In genomic region chr10:99620713-99621453, GRCh38 we compare ENCODE assay signal across 8 cellular contexts. TPM values are rescaled to one million over a fixed set of nuclear protein-coding genes. Genes with fewer than 3 reads are reported as not detected.
DNase-seq lines count a peak whose midpoint lies in the region; ATAC-seq, FAIRE-seq and TF ChIP-seq lines count a peak whose summit lies in the region.

No MANE protein-coding gene starts in this region.

- H3K4me3 ChIP-seq in WI38 (ENCODE audit: low read depth, low read length) (peak overlapping the region; percentile 96), bronchial epithelial cell (ENCODE audit: low read depth, low read length) (peak overlapping the region; percentile 57)

- no peaks in the 10 kb centered on the region for H3K9me3 Mint-ChIP-seq in immature natural killer cell

- peaks cover 2 to 9% (median 3%) of the 10 kb centered on the region in 3 donors for H3K27me3 Mint-ChIP-seq in immature natural killer cell (ENCODE audit: low read depth in 3 of 3)

- peak; percentile 85 for ATAC-seq in GM18519 (IDR thresholded peaks at IDR 0.05; ENCODE audit: low FRiP score, unreplicated experiment)
- peak; percentile 81 for ATAC-seq in HG03064 (IDR thresholded peaks at IDR 0.05; ENCODE audit: low read depth, unreplicated experiment)

- DNase-seq in 8988T: peak; percentile 83
- peak; percentile 73 for DNase-seq in NCI-H2171 treated with DMSO at 0.1 percent for 48 hours (lab: John Stamatoyannopoulos, UW)
- peak; percentile 85 for DNase-seq in bronchial epithelial cell (ENCODE audit: low read depth)
- DNase-seq in immature natural killer cell: peak; percentile 80 to 95 (median 81)
- DNase-seq in smooth muscle cell of the brain vasculature (ENCODE audit: low read depth, low spot score): peak; percentile 89

- FAIRE-seq in bronchial epithelial cell (lab: Jason Lieb, UNC): no peak

- no peaks in the 10 kb centered on the region for H3K36me3 Mint-ChIP-seq in immature natural killer cell

- H3K4me3 Mint-ChIP-seq in immature natural killer cell: peak overlapping the region; percentile 85 to 93 (median 92)

- peaks cover 42 to 55% of the 10 kb centered on the region in 2 donors for H3K4me1 Mint-ChIP-seq in immature natural killer cell

- no peaks in the 10 kb centered on the region for H3K27me3 ChIP-seq in bronchial epithelial cell (ENCODE audit: control insufficient read depth, insufficient read depth, low read length)

- peak overlapping the region; percentile 90 to 99 (median 96) for H3K27ac Mint-ChIP-seq in immature natural killer cell

- H3K36me3 ChIP-seq in bronchial epithelial cell (ENCODE audit: control insufficient read depth, insufficient read depth, low read length): no peaks in the 10 kb centered on the region

- TF ChIP-seq CTCF in WI38 (IDR thresholded peaks at IDR 0.05; ENCODE audit: low read depth, low read length) (no peak), bronchial epithelial cell (IDR thresholded peaks at IDR 0.05; ENCODE audit: insufficient read depth, low read length, severe bottlenecking) (no peak)

RNA-seq across cellular contexts. Expression of gene SLC25A28, which starts 0.6 kb away (rescaled TPM):
- 15.4 and 17.4 TPM in 2 replicates for total RNA-seq in bronchial epithelial cell
- 10 to 100 TPM; 12.5 to 21.0 (median 13.2) TPM for polyA plus RNA-seq in immature natural killer cell

RNA-seq across cellular contexts. Expression of gene ENTPD7, which starts 38.4 kb away (rescaled TPM):
- total RNA-seq in bronchial epithelial cell: 10.5 and 19.0 TPM in 2 replicates
- polyA plus RNA-seq in immature natural killer cell: 1 to 10 TPM in 2 of 3 donors, under 1 TPM in 1; 0.76 to 2.8 (median 1.4) TPM

Comparison
In these comparisons a context has a peak if more than half of its experiments do, and no peak if none do; other contexts are left out.
1. Peak in every context shown above with its lines: DNase-seq, ATAC-seq and H3K4me3 ChIP-seq.